In genomic region chr18:33812186-33812585, GRCh38 we compare ENCODE assay signal across 20 cellular contexts.
DNase-seq lines count a peak whose midpoint lies in the region; ATAC-seq and TF ChIP-seq lines count a peak whose summit lies in the region.
"Had no signal": no experiment of that assay in that cellular context is flagged by ENCODE, and none has a peak within 500 bp of the region (broad histone marks: within the 10 kb centered on the region; RNA-seq: fewer than 3 reads in every experiment).

No MANE protein-coding gene starts in this region.

- H3K4me1 ChIP-seq in thyroid gland (no peaks in the 10 kb centered on the region), heart left ventricle (no peaks in the 10 kb centered on the region)

- H3K27ac ChIP-seq in thyroid gland (no peak overlapping the region), heart left ventricle (no peak overlapping the region)

- 86 to 95% methylated on average over 2 of the region's 2 CpGs for WGBS in thyroid gland, 2 donors
- 93 to 95% (median 94%) methylated on average over 2 of the region's 2 CpGs for WGBS in heart left ventricle, 4 donors

- H3K9me3 ChIP-seq in thyroid gland (no peaks in the 10 kb centered on the region), heart left ventricle (no peaks in the 10 kb centered on the region)

- H3K27me3 ChIP-seq in thyroid gland (no peaks in the 10 kb centered on the region), heart left ventricle (no peaks in the 10 kb centered on the region)

- no peak overlapping the region for H3K4me3 ChIP-seq in epithelial cell of proximal tubule (ENCODE audit: low read depth, low read length)
- H3K4me3 ChIP-seq in thyroid gland (replicated peaks in 1 of 3), result no peak overlapping the region
- no peak overlapping the region for H3K4me3 ChIP-seq in heart left ventricle

- peak; percentile 90 for DNase-seq in NCI-H1105 (lab: John Stamatoyannopoulos, UW)
- DNase-seq in NCI-H69 (lab: John Stamatoyannopoulos, UW), result peak; percentile 91
- DNase-seq in epithelial cell of proximal tubule (ENCODE audit: low read depth), result peak; percentile 25
- peak; percentile 76 for DNase-seq in renal cortical epithelial cell (ENCODE audit: low read depth)
- no peak for DNase-seq in stimulated activated CD4-positive, alpha-beta T cell treated with anti-CD3 and anti-CD28 coated beads, Interleukin-2, amount 100 ng/mL, for 48 hours
- DNase-seq in thyroid gland, result no peak
- DNase-seq in heart left ventricle, result no peak
- DNase-seq: ACHN; CD4-positive, CD25-positive, alpha-beta regulatory T cell; DND-41; GDM1; GOT3; HFFc6; MM.1S; NCI-H2029; NCI-H345; NCI-H748 treated with DMSO at 0.1 percent for 48 hours; SHP77 had no signal

- TF ChIP-seq CTCF in epithelial cell of proximal tubule (conservative IDR thresholded peaks at IDR 0.05; ENCODE audit: low read depth, low read length) (no peak), thyroid gland (IDR thresholded peaks at IDR 0.05) (no peak), heart left ventricle (IDR thresholded peaks at IDR 0.05) (no peak)

- ATAC-seq in heart left ventricle (no peak), HG03469 (IDR thresholded peaks at IDR 0.05; ENCODE audit: unreplicated experiment) (no peak)
- ATAC-seq: SK-N-SH treated with all-trans-retinoic acid at 6 μM for 48 hours had no signal

- no peaks in the 10 kb centered on the region for H3K36me3 ChIP-seq in thyroid gland
- H3K36me3 ChIP-seq in heart left ventricle, result no peaks in the 10 kb centered on the region

- TF ChIP-seq POLR2A in thyroid gland (IDR thresholded peaks at IDR 0.05), result no peak
- no peak for TF ChIP-seq POLR2A in heart left ventricle (IDR thresholded peaks at IDR 0.05)

- intact Hi-C loops in thyroid gland (cut with DNase I) (no loop called here), heart left ventricle (cut with DNase I) (no loop called here)

Comparison
In these comparisons a context has a peak if more than half of its experiments do, and no peak if none do; other contexts are left out.
1. DNase-seq: peak in NCI-H1105 (single experiment), NCI-H69 (single experiment), epithelial cell of proximal tubule (single experiment) and renal cortical epithelial cell (single experiment); none in stimulated activated CD4-positive, alpha-beta T cell treated with anti-CD3 and anti-CD28 coated beads, Interleukin-2, amount 100 ng/mL, for 48 hours (0 of 2), thyroid gland (0 of 2) and heart left ventricle (0 of 5).